ENCODE assay signal across 32 cellular contexts in genomic region chr20:46955601-46956556, GRCh38.
DNase-seq lines count a peak whose midpoint lies in the region; ATAC-seq and TF ChIP-seq lines count a peak whose summit lies in the region.
"Had no signal": no experiment of that assay in that cellular context is flagged by ENCODE, and none has a peak within 500 bp of the region (broad histone marks: within the 10 kb centered on the region; RNA-seq: fewer than 3 reads in every experiment).

No MANE protein-coding gene starts in this region.

- intact Hi-C loops in gastrocnemius medialis (cut with DNase I; ENCODE audit: low total_unique reads): no loop called here

- H3K9me3 ChIP-seq in adipocyte (ENCODE audit: control insufficient read depth, low read length): peaks cover 6% of the 10 kb centered on the region
- H3K9me3 ChIP-seq in suprapubic skin: no peaks in the 10 kb centered on the region
- peaks cover 0 to 4% (median 0%) of the 10 kb centered on the region in 3 donors for H3K9me3 ChIP-seq in gastrocnemius medialis
- H3K9me3 ChIP-seq: colonic mucosa had no signal

- peaks cover 73% of the 10 kb centered on the region for H3K4me1 Mint-ChIP-seq in HFFc6 (ENCODE audit: low read depth)
- H3K4me1 Mint-ChIP-seq: activated naive CD4-positive, alpha-beta T cell treated with anti-CD3 and anti-CD28 coated beads, Interleukin-2, amount 50 U/mL, for 24 hours; B cell; mesothelial cell of epicardium; naive B cell had no signal

- ATAC-seq in gastrocnemius medialis: no peak
- ATAC-seq in GM18909 (IDR thresholded peaks at IDR 0.05; ENCODE audit: poor library complexity, unreplicated experiment): no peak
- ATAC-seq: HCT116, heart left ventricle had no signal

- no peaks in the 10 kb centered on the region for H3K27me3 ChIP-seq in ACC112 (ENCODE audit: insufficient read depth, low read length)
- H3K27me3 ChIP-seq in adipocyte (replicated peaks; ENCODE audit: control insufficient read depth, insufficient read depth, low read length): no peaks in the 10 kb centered on the region
- no peaks in the 10 kb centered on the region for H3K27me3 ChIP-seq in suprapubic skin
- peaks cover 0 to 3% (median 0%) of the 10 kb centered on the region in 3 donors for H3K27me3 ChIP-seq in gastrocnemius medialis
- H3K27me3 ChIP-seq: cardiac muscle cell, colonic mucosa, right atrium auricular region had no signal

- 70% methylated on average over 2 of the region's 2 CpGs for WGBS in suprapubic skin

- peaks cover 30% of the 10 kb centered on the region for H3K4me1 ChIP-seq in ACC112 (ENCODE audit: control insufficient read depth, insufficient read depth, low read length, unreplicated experiment)
- H3K4me1 ChIP-seq in adipocyte (ENCODE audit: control insufficient read depth, insufficient read depth, low read length): peaks cover 22% of the 10 kb centered on the region
- H3K4me1 ChIP-seq in suprapubic skin: no peaks in the 10 kb centered on the region
- no peaks in the 10 kb centered on the region for H3K4me1 ChIP-seq in gastrocnemius medialis
- H3K4me1 ChIP-seq: colonic mucosa, heart left ventricle, right atrium auricular region, spleen had no signal

- no peak for TF ChIP-seq EP300 in suprapubic skin (IDR thresholded peaks at IDR 0.05)

- peaks cover 23% of the 10 kb centered on the region for H3K9me3 Mint-ChIP-seq in HFFc6
- H3K9me3 Mint-ChIP-seq: activated naive CD4-positive, alpha-beta T cell treated with anti-CD3 and anti-CD28 coated beads, Interleukin-2, amount 50 U/mL, for 24 hours had no signal

- TF ChIP-seq POLR2A in suprapubic skin (IDR thresholded peaks at IDR 0.05): no peak
- no peak for TF ChIP-seq POLR2A in gastrocnemius medialis (IDR thresholded peaks at IDR 0.05)

- no peak overlapping the region for H3K4me3 ChIP-seq in ACC112 (ENCODE audit: low read depth, low read length)
- no peak overlapping the region for H3K4me3 ChIP-seq in adipocyte (ENCODE audit: low read length)
- no peak overlapping the region for H3K4me3 ChIP-seq in fibroblast of the aortic adventitia (ENCODE audit: low read depth, low read length)
- H3K4me3 ChIP-seq in suprapubic skin: no peak overlapping the region
- H3K4me3 ChIP-seq in gastrocnemius medialis: no peak overlapping the region
- H3K4me3 ChIP-seq: cardiac muscle cell, colonic mucosa, heart left ventricle, right atrium auricular region, spleen had no signal

- H2AFZ ChIP-seq in ACC112 (ENCODE audit: low read length, unreplicated experiment): no peak overlapping the region

- peak; percentile 49 for DNase-seq in HFFc6
- DNase-seq in adipocyte (ENCODE audit: low read depth): peak; percentile 46
- peak; percentile 30 for DNase-seq in fibroblast of the aortic adventitia (ENCODE audit: low read depth)
- DNase-seq in suprapubic skin (ENCODE audit: low spot score in 2 of 2): no peak
- DNase-seq in gastrocnemius medialis: no peak
- no peak for DNase-seq in NCI-H146 treated with DMSO at 0.1 percent for 48 hours (lab: John Stamatoyannopoulos, UW; ENCODE audit: unreplicated experiment)
- DNase-seq: activated CD4-positive, alpha-beta T cell treated with anti-CD3 and anti-CD28 coated beads for 48 hours; activated CD8-positive, alpha-beta memory T cell treated with anti-CD3 and anti-CD28 coated beads for 24 hours; activated T-cell treated with anti-CD3 and anti-CD28 coated beads for 4 hours; anterior cingulate cortex; CD4-positive, alpha-beta memory T cell; colonic mucosa; effector CD4-positive, alpha-beta T cell; heart left ventricle; naive B cell; NCI-H146; OCI-M1; posterior cingulate gyrus; SHP77; stimulated activated CD4-positive, alpha-beta T cell treated with anti-CD3 and anti-CD28 coated beads, Interleukin-2, amount 100 ng/mL, for 24 hours; T-helper 9 cell had no signal

- H3K36me3 ChIP-seq in ACC112 (ENCODE audit: insufficient read depth, low read length) (0 out of 2 replicates have a peak, but pooled peaks cover 4% of the 10 kb centered on the region), adipocyte (ENCODE audit: control insufficient read depth, insufficient read depth, low read length, severe bottlenecking) (no peaks in the 10 kb centered on the region), suprapubic skin (no peaks in the 10 kb centered on the region), gastrocnemius medialis (no peaks in the 10 kb centered on the region)
- H3K36me3 ChIP-seq: cardiac muscle cell, colonic mucosa, heart left ventricle, right atrium auricular region, spleen had no signal

- in situ Hi-C loops in gastrocnemius medialis (cut with MboI; ENCODE audit: low sequenced_read_pairs in 4 of 4): no loop called here

- H3K27me3 Mint-ChIP-seq in HFFc6 (ENCODE audit: insufficient read depth): peaks cover 6% of the 10 kb centered on the region

- peak overlapping the region; percentile 33; the same call in 1 of the 2 replicates for H3K4me3 Mint-ChIP-seq in HFFc6
- H3K4me3 Mint-ChIP-seq: activated naive CD4-positive, alpha-beta T cell treated with anti-CD3 and anti-CD28 coated beads, Interleukin-2, amount 50 U/mL, for 24 hours; B cell; CD4-positive, alpha-beta memory T cell; mesothelial cell of epicardium; naive B cell; stimulated activated naive CD8-positive, alpha-beta T cell treated with anti-CD3 and anti-CD28 coated beads, Interleukin-15, Interleukin-2, amounts not matched to agents 100 ng/mL and 50 ng/mL, for 24 hours had no signal

- H3K27ac ChIP-seq in ACC112 (ENCODE audit: low read depth, low read length) (peak overlapping the region; percentile 88; the same call in 1 of the 2 replicates), suprapubic skin (no peak overlapping the region), gastrocnemius medialis (no peak overlapping the region)
- H3K27ac ChIP-seq: cardiac muscle cell, colonic mucosa, heart left ventricle, right atrium auricular region, spleen had no signal

- no peaks in the 10 kb centered on the region for H3K79me2 ChIP-seq in ACC112 (ENCODE audit: control insufficient read depth, insufficient read depth, low read length, unreplicated experiment)

- peaks cover 32% of the 10 kb centered on the region for H3K36me3 Mint-ChIP-seq in HFFc6 (ENCODE audit: low read depth)
- H3K36me3 Mint-ChIP-seq: activated naive CD4-positive, alpha-beta T cell treated with anti-CD3 and anti-CD28 coated beads, Interleukin-2, amount 50 U/mL, for 24 hours; CD4-positive, alpha-beta memory T cell; naive B cell had no signal

- no peak for TF ChIP-seq CTCF in HFFc6 (IDR thresholded peaks at IDR 0.05)
- no peak for TF ChIP-seq CTCF in fibroblast of the aortic adventitia (IDR thresholded peaks at IDR 0.05; ENCODE audit: insufficient read depth, low read length)
- no peak for TF ChIP-seq CTCF in suprapubic skin (IDR thresholded peaks at IDR 0.05)
- TF ChIP-seq CTCF in gastrocnemius medialis (IDR thresholded peaks at IDR 0.05 in 4 of 5, conservative IDR thresholded peaks at IDR 0.05 in 1 of 5): no peak

- H3K9ac ChIP-seq in adipocyte (ENCODE audit: low read length): no peak overlapping the region

- peak overlapping the region; percentile 54; the same call in 1 of the 2 replicates for H3K27ac Mint-ChIP-seq in HFFc6
- H3K27ac Mint-ChIP-seq: activated naive CD4-positive, alpha-beta T cell treated with anti-CD3 and anti-CD28 coated beads, Interleukin-2, amount 50 U/mL, for 24 hours; activated T-helper 2 cell treated with anti-CD3 and anti-CD28 coated beads, Interferon-gamma antibody, Interleukin-2, Interleukin-4, amounts not matched to agents 10 μg/mL and 5 μg/mL and 100 μg/mL, durations not matched to agents 14 hours and 24 hours and 36 hours; B cell; CD4-positive, alpha-beta memory T cell; mesothelial cell of epicardium; naive B cell; stimulated activated naive CD8-positive, alpha-beta T cell treated with anti-CD3 and anti-CD28 coated beads, Interleukin-15, Interleukin-2, amounts not matched to agents 100 ng/mL and 50 ng/mL, for 24 hours had no signal

Comparison
In these comparisons a context has a peak if more than half of its experiments do, and no peak if none do; other contexts are left out.
1. DNase-seq: peak in HFFc6 (single experiment), adipocyte (single experiment) and fibroblast of the aortic adventitia (single experiment); none in suprapubic skin (0 of 2), gastrocnemius medialis (0 of 2) and NCI-H146 treated with DMSO at 0.1 percent for 48 hours (single experiment).